In the genomic region with DNA sequence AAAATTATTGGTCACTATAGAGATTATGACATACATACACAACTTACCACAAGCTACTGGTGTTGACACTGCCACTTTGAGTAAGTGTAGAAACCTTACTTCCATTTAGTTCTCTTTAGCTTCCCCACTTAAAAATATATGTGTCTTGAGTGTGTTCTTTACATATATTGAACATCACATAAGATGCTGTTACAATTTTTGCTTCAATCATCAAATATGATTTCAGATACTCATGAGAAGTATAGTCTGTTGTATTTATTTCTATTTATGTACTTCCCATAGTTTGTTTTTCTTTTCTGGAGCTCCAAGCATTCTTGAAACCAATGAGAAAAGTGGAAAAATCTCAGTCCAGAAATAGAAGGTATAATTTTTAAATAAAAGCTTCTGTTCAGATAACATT, we compare ENCODE assay signal across 25 cellular contexts.
DNase-seq lines count a peak whose midpoint lies in the region; ATAC-seq, FAIRE-seq and TF ChIP-seq lines count a peak whose summit lies in the region.
"Had no signal": no experiment of that assay in that cellular context is flagged by ENCODE, and none has a peak within 500 bp of the region (broad histone marks: within the 10 kb centered on the region; RNA-seq: fewer than 3 reads in every experiment).

No MANE protein-coding gene starts in this region.

- CTCF ChIA-PET in A549 (lab: Yijun Ruan, JAX) = interaction anchor here (1.0 to 1.4 kb wide), 3 partner anchors 102 to 334 kb away, joined by 3 to 6 read pairs (median 3); partner anchors contain the start of gene SDK1
- CTCF ChIA-PET in Calu3 (lab: Charles Lee) = interaction anchor here (0.6 to 2.0 kb wide), 8 partner anchors 19 to 1269 kb away, joined by 3 to 9 read pairs (median 6); no protein-coding TSS in a partner anchor

- H3K4me3 ChIP-seq in A549 (no peak overlapping the region), epithelial cell of proximal tubule (ENCODE audit: low read depth, low read length) (peak overlapping the region; percentile 55), heart right ventricle (no peak overlapping the region), smooth muscle cell (no peak overlapping the region)
- H3K4me3 ChIP-seq: BLaER1, GM12878, GM23248 had no signal

- no peaks in the 10 kb centered on the region for H3K79me2 ChIP-seq in smooth muscle cell (ENCODE audit: low read depth)

- BruUV-seq in Calu3 (replicated peaks; lab: Mats Ljungman, UMichigan) = TSS peak; percentile 30

- H2AFZ ChIP-seq in smooth muscle cell (ENCODE audit: low read depth) = no peak overlapping the region
- H2AFZ ChIP-seq: GM23248 had no signal

- H3K27me3 ChIP-seq in heart right ventricle (no peaks in the 10 kb centered on the region), smooth muscle cell (ENCODE audit: low read depth) (no peaks in the 10 kb centered on the region)
- H3K27me3 ChIP-seq: BLaER1 had no signal

- intact Hi-C loops in Calu3 (cut with micrococcal nuclease; ENCODE audit: unreplicated experiment) (loop anchor here (5.0 kb wide), 1 partner anchor 41 kb away; no protein-coding TSS in a partner anchor), heart right ventricle (cut with DNase I) (no loop called here)

- peak overlapping the region; percentile 89 for H3K27ac Mint-ChIP-seq in Calu3 (ENCODE audit: unreplicated experiment)
- H3K27ac Mint-ChIP-seq: B cell; CD4-positive, CD25-positive, alpha-beta regulatory T cell; CD8-positive, alpha-beta T cell had no signal

- no peaks in the 10 kb centered on the region for H3F3A ChIP-seq in smooth muscle cell (ENCODE audit: low read depth)

- no peak for TF ChIP-seq RAD21 in A549 (conservative IDR thresholded peaks at IDR 0.05 in 1 of 2, IDR thresholded peaks at IDR 0.05 in 1 of 2)

- peaks cover 10% of the 10 kb centered on the region for H3K9me3 Mint-ChIP-seq in Calu3 (ENCODE audit: low read depth, unreplicated experiment)

- no peak for TF ChIP-seq EP300 in A549 (IDR thresholded peaks at IDR 0.05)

- ATAC-seq in A549 (no peak), heart right ventricle (no peak)
- ATAC-seq: CD8-positive, alpha-beta T cell; GM12878 had no signal

- H3K36me3 ChIP-seq in heart right ventricle (no peaks in the 10 kb centered on the region), smooth muscle cell (ENCODE audit: low read depth) (no peaks in the 10 kb centered on the region)
- H3K36me3 ChIP-seq: BLaER1 had no signal

- no peak for TF ChIP-seq POLR2A in A549 (IDR thresholded peaks at IDR 0.05; ENCODE audit: low read length)

- POLR2A ChIA-PET in A549 (lab: Yijun Ruan, JAX) = no interaction called here

- H3K9me3 ChIP-seq in A549 (no peaks in the 10 kb centered on the region), heart right ventricle (peaks cover 0 to 30% (median 0%) of the 10 kb centered on the region in 11 donors), smooth muscle cell (replicated peaks; ENCODE audit: low read depth) (no peaks in the 10 kb centered on the region)
- H3K9me3 ChIP-seq: Caco-2 had no signal

- peaks cover 13% of the 10 kb centered on the region; the same call in 2 of the 3 replicates for H3K4me1 ChIP-seq in A549
- H3K4me1 ChIP-seq in heart right ventricle = no peaks in the 10 kb centered on the region
- H3K4me1 ChIP-seq in smooth muscle cell (ENCODE audit: low read depth) = no peaks in the 10 kb centered on the region

- H3K36me3 Mint-ChIP-seq in Calu3 (ENCODE audit: insufficient read depth, unreplicated experiment) = peaks cover 11% of the 10 kb centered on the region
- H3K36me3 Mint-ChIP-seq: CD4-positive, CD25-positive, alpha-beta regulatory T cell; CD8-positive, alpha-beta T cell had no signal

- H3K9ac ChIP-seq in smooth muscle cell (ENCODE audit: low read depth) = no peak overlapping the region
- H3K9ac ChIP-seq: BLaER1, GM23248 had no signal

- no peaks in the 10 kb centered on the region for H4K20me1 ChIP-seq in smooth muscle cell (ENCODE audit: low read depth)
- H4K20me1 ChIP-seq: BLaER1 had no signal

- DNase-seq in A549 (ENCODE audit: low read depth in 1 of 2, low spot score in 1 of 2) (no peak), Calu3 (no peak), RCC 7860 (ENCODE audit: low spot score) (no peak), epithelial cell of proximal tubule (ENCODE audit: low read depth) (no peak), heart right ventricle (no peak), smooth muscle cell (lab: John Stamatoyannopoulos, UW; ENCODE audit: unreplicated experiment) (no peak), NCI-H524 (lab: John Stamatoyannopoulos, UW) (no peak), NCI-H446 (lab: John Stamatoyannopoulos, UW) (no peak)
- DNase-seq: Caco-2; CD4-positive, CD25-positive, alpha-beta regulatory T cell; CD8-positive, alpha-beta T cell; DMS 273 treated with DMSO at 0.1 percent for 48 hours; DMS79; EL; GDM1; GM23248; H7; HCEC 1CT had no signal

- peaks cover 77% of the 10 kb centered on the region for H3K4me1 Mint-ChIP-seq in Calu3 (ENCODE audit: low read depth, unreplicated experiment)
- H3K4me1 Mint-ChIP-seq: CD4-positive, CD25-positive, alpha-beta regulatory T cell had no signal

- peak overlapping the region; percentile 54 for H3K4me3 Mint-ChIP-seq in Calu3 (ENCODE audit: low read depth, unreplicated experiment)
- H3K4me3 Mint-ChIP-seq: B cell; CD4-positive, CD25-positive, alpha-beta regulatory T cell; CD8-positive, alpha-beta T cell had no signal

- FAIRE-seq in A549 (lab: Jason Lieb, UNC) = no peak
- FAIRE-seq in RCC 7860 (lab: Jason Lieb, UNC) = peak; percentile 8
- FAIRE-seq: D721Med, GM12878, GM19239, H1 had no signal

- H3K27ac ChIP-seq in A549 = no peak overlapping the region
- H3K27ac ChIP-seq in heart right ventricle = no peak overlapping the region
- no peak overlapping the region for H3K27ac ChIP-seq in smooth muscle cell (ENCODE audit: low read depth)
- H3K27ac ChIP-seq: BLaER1, C4-2B, GM23248 had no signal

- H3K4me2 ChIP-seq in A549 = no peak overlapping the region
- no peak overlapping the region for H3K4me2 ChIP-seq in smooth muscle cell
- H3K4me2 ChIP-seq: BLaER1 had no signal

- no peak for TF ChIP-seq CTCF in A549 (IDR thresholded peaks at IDR 0.05)
- TF ChIP-seq CTCF in Calu3 (IDR thresholded peaks at IDR 0.05; ENCODE audit: unreplicated experiment) = no peak
- TF ChIP-seq CTCF in epithelial cell of proximal tubule (conservative IDR thresholded peaks at IDR 0.05; ENCODE audit: low read depth, low read length) = no peak
- no peak for TF ChIP-seq CTCF in heart right ventricle (IDR thresholded peaks at IDR 0.05)
- no peak for TF ChIP-seq CTCF in smooth muscle cell (IDR thresholded peaks at IDR 0.05; ENCODE audit: borderline replicate concordance, insufficient read depth, poor library complexity, severe bottlenecking)

- H3K27me3 Mint-ChIP-seq in Calu3 (ENCODE audit: unreplicated experiment) = no peaks in the 10 kb centered on the region

TF ChIP-seq in A549, 52 proteins besides CTCF, POLR2A, EP300 and RAD21:
- TF ChIP-seq, protein P1, sequence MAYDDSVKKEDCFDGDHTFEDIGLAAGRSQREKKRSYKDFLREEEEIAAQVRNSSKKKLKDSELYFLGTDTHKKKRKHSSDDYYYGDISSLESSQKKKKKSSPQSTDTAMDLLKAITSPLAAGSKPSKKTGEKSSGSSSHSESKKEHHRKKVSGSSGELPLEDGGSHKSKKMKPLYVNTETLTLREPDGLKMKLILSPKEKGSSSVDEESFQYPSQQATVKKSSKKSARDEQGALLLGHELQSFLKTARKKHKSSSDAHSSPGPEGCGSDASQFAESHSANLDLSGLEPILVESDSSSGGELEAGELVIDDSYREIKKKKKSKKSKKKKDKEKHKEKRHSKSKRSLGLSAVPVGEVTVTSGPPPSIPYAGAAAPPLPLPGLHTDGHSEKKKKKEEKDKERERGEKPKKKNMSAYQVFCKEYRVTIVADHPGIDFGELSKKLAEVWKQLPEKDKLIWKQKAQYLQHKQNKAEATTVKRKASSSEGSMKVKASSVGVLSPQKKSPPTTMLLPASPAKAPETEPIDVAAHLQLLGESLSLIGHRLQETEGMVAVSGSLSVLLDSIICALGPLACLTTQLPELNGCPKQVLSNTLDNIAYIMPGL (CRISPR knock-in tag; IDR thresholded peaks at IDR 0.05; ENCODE audit: borderline replicate concordance) = no peak
- peak; percentile 71 for TF ChIP-seq MAFK (IDR thresholded peaks at IDR 0.05; ENCODE audit: partially characterized antibody)
